In genomic region chr2:181463573-181463972, GRCh38 we compare ENCODE assay signal across 25 cellular contexts. TPM values are rescaled to one million over a fixed set of nuclear protein-coding genes. Genes with fewer than 3 reads are reported as not detected.
DNase-seq lines count a peak whose midpoint lies in the region; ATAC-seq, FAIRE-seq and TF ChIP-seq lines count a peak whose summit lies in the region.
"Had no signal": no experiment of that assay in that cellular context is flagged by ENCODE, and none has a peak within 500 bp of the region (broad histone marks: within the 10 kb centered on the region; RNA-seq: fewer than 3 reads in every experiment).

No MANE protein-coding gene starts in this region.

- H3K36me3 Mint-ChIP-seq in activated CD4-positive, alpha-beta T cell treated with anti-CD3 and anti-CD28 coated beads, Interleukin-2, amount 10 ng/mL, durations not matched to agents 24 days and 14 days (ENCODE audit: low read depth): peaks cover 50% of the 10 kb centered on the region
- peaks cover 14 to 48% of the 10 kb centered on the region in 2 donors for H3K36me3 Mint-ChIP-seq in activated naive CD4-positive, alpha-beta T cell treated with anti-CD3 and anti-CD28 coated beads, Interleukin-2, amount 50 U/mL, for 72 hours

- peak overlapping the region; percentile 30 for H3K27ac Mint-ChIP-seq in activated CD4-positive, alpha-beta T cell treated with anti-CD3 and anti-CD28 coated beads, Interleukin-2, amount 10 ng/mL, durations not matched to agents 24 days and 14 days
- peak overlapping the region; percentile 5 to 22 for H3K27ac Mint-ChIP-seq in activated naive CD4-positive, alpha-beta T cell treated with anti-CD3 and anti-CD28 coated beads, Interleukin-2, amount 50 U/mL, for 72 hours
- H3K27ac Mint-ChIP-seq: nephron, progenitor cell of endocrine pancreas had no signal

- no peaks in the 10 kb centered on the region for H3K9me3 ChIP-seq in neutrophil
- H3K9me3 ChIP-seq in HAP-1: no peaks in the 10 kb centered on the region
- H3K9me3 ChIP-seq: adrenal gland, Peyer's patch, transverse colon had no signal

- H3K4me1 Mint-ChIP-seq in activated CD4-positive, alpha-beta T cell treated with anti-CD3 and anti-CD28 coated beads, Interleukin-2, amount 10 ng/mL, durations not matched to agents 24 days and 14 days: peaks cover 65% of the 10 kb centered on the region

- no peak overlapping the region for H3K4me3 ChIP-seq in neutrophil (ENCODE audit: low read depth in 1 of 2, low read length in 1 of 2)
- H3K4me3 ChIP-seq in HAP-1: no peak overlapping the region
- no peak overlapping the region for H3K4me3 ChIP-seq in brain microvascular endothelial cell (ENCODE audit: low read depth, low read length)
- H3K4me3 ChIP-seq: adrenal gland, Peyer's patch, SK-N-MC, transverse colon had no signal

- intact Hi-C loops in activated CD4-positive, alpha-beta T cell treated with anti-CD3 and anti-CD28 coated beads, Interleukin-2, amount 10 ng/mL, durations not matched to agents 24 days and 14 days (cut with micrococcal nuclease): loop anchor here (1.0 to 5.0 kb wide), 2 partner anchors 252 to 429 kb away; partner anchors contain the start of gene ITPRID2

- in situ Hi-C loops in HAP-1 (cut with MboI; ENCODE audit: low sequenced_read_pairs): loop anchor here (25.0 kb wide), 1 partner anchor 351 kb away; no protein-coding TSS in a partner anchor
- in situ Hi-C loops in brain microvascular endothelial cell (cut with HindIII; ENCODE audit: low pct_ligation_motif_present, low sequenced_read_pairs): loop anchor here (10.0 kb wide), 1 partner anchor 359 kb away; no protein-coding TSS in a partner anchor

- no peak for ATAC-seq in activated naive CD4-positive, alpha-beta T cell treated with anti-CD3 and anti-CD28 coated beads, Interleukin-2, amount 50 U/mL, for 72 hours
- ATAC-seq in HG02938 (IDR thresholded peaks at IDR 0.05; ENCODE audit: unreplicated experiment): no peak

- no peak for DNase-seq in activated CD4-positive, alpha-beta T cell treated with anti-CD3 and anti-CD28 coated beads, Interleukin-2, amount 10 ng/mL, durations not matched to agents 24 days and 14 days
- DNase-seq in activated CD4-positive, alpha-beta T cell treated with anti-CD3 and anti-CD28 coated beads for 1 hour: no peak
- DNase-seq in GM19239 (ENCODE audit: insufficient read length, low spot score) (no peak), HAP-1 (ENCODE audit: low spot score in 2 of 2) (no peak), brain microvascular endothelial cell (no peak)
- no peak for DNase-seq in activated naive CD4-positive, alpha-beta T cell treated with anti-CD3 and anti-CD28 coated beads, Interleukin-2, amount 50 U/mL, for 72 hours (ENCODE audit: low spot score in 2 of 2)
- DNase-seq: adrenal gland; effector CD4-positive, alpha-beta T cell; head of caudate nucleus; Kasumi-1; NCI-H1417 treated with DMSO at 0.1 percent for 48 hours; NCI-H2171 treated with DMSO at 0.1 percent for 48 hours; NCI-H82; Peyer's patch; small intestine; stimulated activated CD4-positive, alpha-beta T cell treated with anti-CD3 and anti-CD28 coated beads, Interleukin-4, amount 100 ng/mL, for 4 hours; transverse colon had no signal

- H3K36me3 ChIP-seq in neutrophil (no peaks in the 10 kb centered on the region), HAP-1 (replicated peaks) (no peaks in the 10 kb centered on the region), brain microvascular endothelial cell (replicated peaks) (peaks cover 4% of the 10 kb centered on the region)
- H3K36me3 ChIP-seq: adrenal gland, Peyer's patch, transverse colon had no signal

- H3K4me1 ChIP-seq in neutrophil (ENCODE audit: control insufficient read depth in 1 of 2, insufficient read depth in 1 of 2, low read depth in 1 of 2, low read length in 1 of 2) (peaks cover 56 to 80% of the 10 kb centered on the region in 2 experiments), HAP-1 (peaks cover 37% of the 10 kb centered on the region)
- H3K4me1 ChIP-seq: adrenal gland had no signal

- H3K27ac ChIP-seq in neutrophil: peak overlapping the region; percentile 49
- H3K27ac ChIP-seq in brain microvascular endothelial cell: no peak overlapping the region
- H3K27ac ChIP-seq: adrenal gland, C4-2B, SK-N-MC had no signal

- peak overlapping the region; percentile 52 for H3K4me3 Mint-ChIP-seq in activated CD4-positive, alpha-beta T cell treated with anti-CD3 and anti-CD28 coated beads, Interleukin-2, amount 10 ng/mL, durations not matched to agents 24 days and 14 days
- H3K4me3 Mint-ChIP-seq: nephron had no signal

- TF ChIP-seq CTCF in neutrophil (IDR thresholded peaks at IDR 0.05): no peak
- TF ChIP-seq CTCF in brain microvascular endothelial cell (IDR thresholded peaks at IDR 0.05; ENCODE audit: low read depth, low read length, missing control alignments): no peak

- peak; percentile 80 for FAIRE-seq in GM19239 (lab: Jason Lieb, UNC)
- FAIRE-seq: A204.1, islet of Langerhans, small intestine had no signal

- no peaks in the 10 kb centered on the region for H3K9me3 Mint-ChIP-seq in activated CD4-positive, alpha-beta T cell treated with anti-CD3 and anti-CD28 coated beads, Interleukin-2, amount 10 ng/mL, durations not matched to agents 24 days and 14 days
- no peaks in the 10 kb centered on the region for H3K9me3 Mint-ChIP-seq in activated naive CD4-positive, alpha-beta T cell treated with anti-CD3 and anti-CD28 coated beads, Interleukin-2, amount 50 U/mL, for 72 hours
- H3K9me3 Mint-ChIP-seq: nephron had no signal

- no peaks in the 10 kb centered on the region for H3K27me3 Mint-ChIP-seq in activated CD4-positive, alpha-beta T cell treated with anti-CD3 and anti-CD28 coated beads, Interleukin-2, amount 10 ng/mL, durations not matched to agents 24 days and 14 days

- H3K27me3 ChIP-seq in neutrophil: no peaks in the 10 kb centered on the region
- H3K27me3 ChIP-seq in HAP-1 (ENCODE audit: low read depth): no peaks in the 10 kb centered on the region
- H3K27me3 ChIP-seq in brain microvascular endothelial cell (replicated peaks): no peaks in the 10 kb centered on the region
- H3K27me3 ChIP-seq: adrenal gland, Peyer's patch, transverse colon had no signal

RNA-seq across cellular contexts. Expression of gene ITGA4, which starts 6.4 kb away (rescaled TPM):
- 106 and 109 TPM in 2 replicates for total RNA-seq in activated CD4-positive, alpha-beta T cell treated with anti-CD3 and anti-CD28 coated beads, Interleukin-2, amount 10 ng/mL, durations not matched to agents 24 days and 14 days
- 10 to 100 TPM; 27.2 to 62.3 TPM for total RNA-seq in activated naive CD4-positive, alpha-beta T cell treated with anti-CD3 and anti-CD28 coated beads, Interleukin-2, amount 50 U/mL, for 72 hours
